Comparison of ENCODE assay signal across 9 cellular contexts in genomic region chr2:28397043-28397381, GRCh38. TPM values are rescaled to one million over a fixed set of nuclear protein-coding genes. Genes with fewer than 3 reads are reported as not detected.
DNase-seq lines count a peak whose midpoint lies in the region; ATAC-seq, FAIRE-seq and TF ChIP-seq lines count a peak whose summit lies in the region.
"Had no signal": no experiment of that assay in that cellular context is flagged by ENCODE, and none has a peak within 500 bp of the region (broad histone marks: within the 10 kb centered on the region; RNA-seq: fewer than 3 reads in every experiment).

No MANE protein-coding gene starts in this region.

- TF ChIP-seq CTCF in IMR-90 (conservative IDR thresholded peaks at IDR 0.05; ENCODE audit: low read depth, low read length): no peak
- no peak for TF ChIP-seq CTCF in adrenal gland (IDR thresholded peaks at IDR 0.05)
- no peak for TF ChIP-seq CTCF in keratinocyte (optimal IDR thresholded peaks at IDR 0.05 in 1 of 3, IDR thresholded peaks at IDR 0.05 in 1 of 3, conservative IDR thresholded peaks at IDR 0.05 in 1 of 3; ENCODE audit: extremely low read depth in 1 of 3, insufficient read depth in 2 of 3, low read length in 3 of 3)
- TF ChIP-seq CTCF in spleen (IDR thresholded peaks at IDR 0.05 in 8 of 11, conservative IDR thresholded peaks at IDR 0.05 in 3 of 11): peak in 1 of 11 experiments; percentile 6
- no peak for TF ChIP-seq CTCF in endodermal cell (conservative IDR thresholded peaks at IDR 0.05)

- H3K4me1 ChIP-seq in IMR-90 (ENCODE audit: control insufficient read depth, insufficient read depth, low read length): peaks cover 36% of the 10 kb centered on the region
- peaks cover 42 to 47% of the 10 kb centered on the region in 2 donors for H3K4me1 ChIP-seq in adrenal gland (replicated peaks in 1 of 2)
- peaks cover 41% of the 10 kb centered on the region for H3K4me1 ChIP-seq in keratinocyte (ENCODE audit: control insufficient read depth, extremely low read depth, insufficient read depth, low read length)
- peaks cover 18 to 96% (median 60%) of the 10 kb centered on the region in 6 donors for H3K4me1 ChIP-seq in spleen
- H3K4me1 ChIP-seq in endodermal cell (ENCODE audit: control insufficient read depth, insufficient read depth, low read length): peaks cover 8% of the 10 kb centered on the region

- intact Hi-C loops in IMR-90 (cut with micrococcal nuclease): loop anchor here (10.0 kb wide), 1 partner anchor 232 kb away; no protein-coding TSS in a partner anchor
- intact Hi-C loops in adrenal gland (cut with DNase I): loop anchor here (10.0 kb wide), 2 partner anchors 622 to 692 kb away; partner anchors contain the start of gene MRPL33 (in 1 of the 2)
- intact Hi-C loops in spleen (cut with DNase I; ENCODE audit: low total_unique reads): no loop called here

- no peak overlapping the region for H2AK5ac ChIP-seq in IMR-90 (ENCODE audit: low read depth, low read length)

- no peak overlapping the region for H3K27ac Mint-ChIP-seq in endodermal cell

- peak overlapping the region; percentile 44; the same call in 1 of the 2 replicates for H3K23ac ChIP-seq in IMR-90 (ENCODE audit: low read depth, low read length)

- H2BK15ac ChIP-seq in IMR-90 (ENCODE audit: low read depth, low read length): no peak overlapping the region

- H3K9me1 ChIP-seq in IMR-90 (ENCODE audit: insufficient read depth, low read length): peaks cover 23% of the 10 kb centered on the region
- H3K9me1 ChIP-seq in keratinocyte (ENCODE audit: control insufficient read depth, extremely low read depth, insufficient read depth, low read length): no peaks in the 10 kb centered on the region

- peak overlapping the region; percentile 15; the same call in 1 of the 2 replicates for H3K18ac ChIP-seq in IMR-90 (ENCODE audit: low read depth, low read length)

- H4K20me1 ChIP-seq in IMR-90 (ENCODE audit: insufficient read depth, low read length) (peaks cover 79% of the 10 kb centered on the region), keratinocyte (ENCODE audit: control insufficient read depth, extremely low read depth, insufficient read depth, low read length) (peaks cover 8% of the 10 kb centered on the region)

- H3K4me3 Mint-ChIP-seq in endodermal cell: no peak overlapping the region

- H3K36me3 ChIP-seq in IMR-90 (ENCODE audit: control insufficient read depth, insufficient read depth, low read length): peaks cover 45% of the 10 kb centered on the region
- peaks cover 0 to 15% of the 10 kb centered on the region in 2 donors for H3K36me3 ChIP-seq in adrenal gland (replicated peaks in 1 of 2)
- H3K36me3 ChIP-seq in keratinocyte (ENCODE audit: control insufficient read depth in 2 of 2, extremely low read depth in 1 of 2, insufficient read depth in 2 of 2, low read length in 2 of 2): peaks cover 5 to 35% of the 10 kb centered on the region in 2 experiments
- H3K36me3 ChIP-seq in spleen: peaks cover 0 to 46% (median 3%) of the 10 kb centered on the region in 6 donors
- no peaks in the 10 kb centered on the region for H3K36me3 ChIP-seq in endodermal cell (ENCODE audit: control insufficient read depth, insufficient read depth, low read length)
- H3K36me3 ChIP-seq: cardiac muscle cell had no signal

- H2BK120ac ChIP-seq in IMR-90 (ENCODE audit: low read depth, low read length): 0 out of 2 replicates have a peak overlapping the region, but pooled peaks have one; percentile 7

- no peaks in the 10 kb centered on the region for H3K9me3 Mint-ChIP-seq in endodermal cell

- BruUV-seq in IMR-90 (replicated peaks; lab: Mats Ljungman, UMichigan): no TSS peak

- in situ Hi-C loops in IMR-90 (cut with MboI; ENCODE audit: low sequenced_read_pairs): loop anchor here (5.0 to 10.0 kb wide), 2 partner anchors 432 to 640 kb away; no protein-coding TSS in a partner anchor

- dilution Hi-C loops in IMR-90 (cut with HindIII; ENCODE audit: low sequenced_read_pairs, unreplicated experiment) (no loop called here), keratinocyte (cut with MboI; ENCODE audit: extremely low pct_ligation_motif_present, low sequenced_read_pairs) (no loop called here)

- H2AK9ac ChIP-seq in IMR-90 (replicated peaks; ENCODE audit: low read depth, low read length, poor library complexity): no peak overlapping the region

- peak overlapping the region; percentile 39; the same call in 1 of the 2 replicates for H3K56ac ChIP-seq in IMR-90 (ENCODE audit: extremely low read depth, insufficient read depth, low read length)

- H4K5ac ChIP-seq in IMR-90 (ENCODE audit: low read depth, low read length): no peak overlapping the region

- H3K27ac ChIP-seq in IMR-90 (ENCODE audit: insufficient read depth, low read length) (peak overlapping the region; percentile 18; the same call in 1 of the 2 replicates), adrenal gland (peak overlapping the region; percentile 94 to 100 (median 98)), keratinocyte (ENCODE audit: control insufficient read depth, insufficient read depth, low read length) (peak overlapping the region; percentile 89), spleen (peak overlapping the region in 7 of 8 donors; percentile 33 to 100 (median 98)), endodermal cell (ENCODE audit: low read depth, low read length) (no peak overlapping the region)
- H3K27ac ChIP-seq: cardiac muscle cell had no signal

- CTCF ChIA-PET in IMR-90 (lab: Yijun Ruan, JAX): interaction anchor here (0.6 to 1.2 kb wide), 3 partner anchors 11 to 171 kb away, joined by 3 to 4 read pairs (median 4); no protein-coding TSS in a partner anchor

- H4K91ac ChIP-seq in IMR-90 (ENCODE audit: insufficient read depth, low read depth, low read length): no peak overlapping the region

- H3K9ac ChIP-seq in IMR-90 (ENCODE audit: low read depth, low read length): peak overlapping the region; percentile 95
- peak overlapping the region; percentile 88 for H3K9ac ChIP-seq in keratinocyte (ENCODE audit: control insufficient read depth, extremely low read depth, insufficient read depth, low read length)
- H3K9ac ChIP-seq in endodermal cell (ENCODE audit: extremely low read depth, low read length, poor library complexity, severe bottlenecking): no peak overlapping the region

- H3K4me3 ChIP-seq in IMR-90 (ENCODE audit: insufficient read depth, low read depth, low read length) (peak overlapping the region; percentile 91), adrenal gland (peak overlapping the region in 3 of 4 donors; percentile 22 to 90 (median 46)), keratinocyte (ENCODE audit: control insufficient read depth in 2 of 3, extremely low read depth in 1 of 3, insufficient read depth in 2 of 3, low read depth in 1 of 3, low read length in 3 of 3) (peak overlapping the region; percentile 20 to 94 (median 77)), spleen (peak overlapping the region in 6 of 8 donors; percentile 1 to 89 (median 66)), endodermal cell (ENCODE audit: low read length) (no peak overlapping the region)
- H3K4me3 ChIP-seq: cardiac muscle cell had no signal

- H3K4me2 ChIP-seq in IMR-90 (ENCODE audit: low read depth, low read length): peak overlapping the region; percentile 88
- peak overlapping the region; percentile 89 for H3K4me2 ChIP-seq in keratinocyte (ENCODE audit: control insufficient read depth, extremely low read depth, insufficient read depth, low read depth, low read length)

- no peak overlapping the region; a peak in 1 of 4 replicates for H4K8ac ChIP-seq in IMR-90 (ENCODE audit: low read depth in 2 of 2, low read length in 2 of 2)

- peak overlapping the region; percentile 92 for H2BK5ac ChIP-seq in IMR-90 (ENCODE audit: low read depth, low read length, poor library complexity, severe bottlenecking)

- peaks cover 0 to 40% of the 10 kb centered on the region in 2 experiments; a peak in 2 of 4 replicates for H3K79me1 ChIP-seq in IMR-90 (ENCODE audit: low read depth in 1 of 2, low read length in 2 of 2)

- H3K27me3 Mint-ChIP-seq in endodermal cell (ENCODE audit: insufficient read depth): no peaks in the 10 kb centered on the region

- no peak for FAIRE-seq in keratinocyte (lab: Jason Lieb, UNC)

- TF ChIP-seq RAD21 in IMR-90 (IDR thresholded peaks at IDR 0.05; ENCODE audit: low read length): no peak

- H3K4me1 Mint-ChIP-seq in endodermal cell: peaks cover 15% of the 10 kb centered on the region

- peak overlapping the region; percentile 18; the same call in 1 of the 2 replicates for H3K4ac ChIP-seq in IMR-90 (ENCODE audit: low read depth, low read length)

- ATAC-seq in IMR-90 (ENCODE audit: low read depth): no peak

- peaks cover 90% of the 10 kb centered on the region for H3K79me2 ChIP-seq in keratinocyte (ENCODE audit: control insufficient read depth, insufficient read depth, low read length)

- no peak for TF ChIP-seq POLR2A in IMR-90 (IDR thresholded peaks at IDR 0.05; ENCODE audit: low read depth, low read length)
- no peak for TF ChIP-seq POLR2A in adrenal gland (IDR thresholded peaks at IDR 0.05)
- TF ChIP-seq POLR2A in spleen (IDR thresholded peaks at IDR 0.05): no peak

- no CpG with 5 or more reads among the region's 2 CpGs for WGBS in IMR-90 (ENCODE audit: extremely low coverage in 2 of 2, insufficient read length in 1 of 2), 2 experiments
- WGBS in adrenal gland, 4 donors: 11 to 15% (median 13%) methylated on average over 2 of the region's 2 CpGs
- 31 to 49% (median 40%) methylated on average over 2 of the region's 2 CpGs for WGBS in spleen, 5 donors
- 0% methylated on average over 1 of the region's 2 CpGs; no CpG with 5 or more reads in 1 of the 2 experiments for WGBS in endodermal cell (ENCODE audit: insufficient coverage in 1 of 2, insufficient read length in 1 of 2), 2 experiments

- H3K9me3 ChIP-seq in IMR-90 (ENCODE audit: control insufficient read depth, insufficient read depth, low read length) (no peaks in the 10 kb centered on the region), adrenal gland (replicated peaks in 1 of 3) (no peaks in the 10 kb centered on the region), keratinocyte (ENCODE audit: control insufficient read depth, low read depth, low read length) (no peaks in the 10 kb centered on the region), spleen (no peaks in the 10 kb centered on the region), endodermal cell (ENCODE audit: control insufficient read depth, low read length) (no peaks in the 10 kb centered on the region)

- no peaks in the 10 kb centered on the region for H3K36me3 Mint-ChIP-seq in endodermal cell (ENCODE audit: low read depth)

- no peak for DNase-seq in IMR-90
- DNase-seq in adrenal gland: no peak
- no peak for DNase-seq in keratinocyte (ENCODE audit: low read depth, low spot score)
- no peak for DNase-seq in spleen
- no peak for DNase-seq in endodermal cell
- no peak for DNase-seq in central memory CD4-positive, alpha-beta T cell
- DNase-seq in NCI-H1436 treated with DMSO at 0.1 percent for 48 hours (lab: John Stamatoyannopoulos, UW): no peak
- DNase-seq: left colon had no signal

- 0 out of 2 replicates have a peak overlapping the region, but pooled peaks have one; percentile 12 for H3K14ac ChIP-seq in IMR-90 (replicated peaks; ENCODE audit: low read depth, low read length)

- no peak overlapping the region for H2BK20ac ChIP-seq in IMR-90 (ENCODE audit: low read depth, low read length)

- POLR2A ChIA-PET in IMR-90 (lab: Charles Lee; ENCODE audit: unreplicated experiment): interaction anchor here (0.6 kb wide), 1 partner anchor 501 kb away, joined by 9 read pairs; no protein-coding TSS in a partner anchor

- H3K27me3 ChIP-seq in IMR-90 (ENCODE audit: control insufficient read depth, insufficient read depth, low read length) (no peaks in the 10 kb centered on the region), adrenal gland (no peaks in the 10 kb centered on the region), keratinocyte (ENCODE audit: control insufficient read depth, extremely low read depth, insufficient read depth, low read length) (no peaks in the 10 kb centered on the region), spleen (replicated peaks in 1 of 7) (peaks cover 0 to 28% (median 0%) of the 10 kb centered on the region in 7 donors), endodermal cell (ENCODE audit: control insufficient read depth, insufficient read depth, low read length, poor library complexity, severe bottlenecking) (peaks cover 19% of the 10 kb centered on the region)

- H2AFZ ChIP-seq in IMR-90 (replicated peaks; ENCODE audit: low read length, poor library complexity): no peak overlapping the region
- no peak overlapping the region for H2AFZ ChIP-seq in keratinocyte (ENCODE audit: control insufficient read depth, low read length)

RNA-seq across cellular contexts. Expression of gene FOSL2, which starts 4.4 kb away (rescaled TPM):
- total RNA-seq in IMR-90 (2012; rRNA removed) (31.4 and 32.2 TPM in 2 replicates), adrenal gland (100 to 1,000 TPM; 392 to 760 (median 431) TPM), spleen (100 to 1,000 TPM in 3 of 7 donors, 10 to 100 TPM in 4; 53.0 to 134 (median 97.1) TPM), endodermal cell (1 to 10 TPM; 1.4 to 3.8 TPM)
- polyA plus RNA-seq in IMR-90 (2012; rRNA removed) (46.3 and 51.1 TPM in 2 replicates), adrenal gland (100 to 1,000 TPM in 1 of 3 donors, 10 to 100 TPM in 2; 83.3 to 143 (median 92.8) TPM), keratinocyte (20.4 to 32.7 TPM (median 24.1 TPM) in 3 replicates), spleen (10 to 100 TPM in 1 of 3 donors, 1 to 10 TPM in 2; 3.2 to 14.8 (median 4.7) TPM)
- 52.1 and 52.3 TPM in 2 replicates for polyA plus RNA-seq in IMR-90 (2012; cell fraction: cytosol; rRNA removed)
- 91.1 and 119 TPM in 2 replicates for polyA plus RNA-seq in IMR-90 (2012; cell fraction: nucleus; rRNA removed; ENCODE audit: low replicate concordance)
- 34.5 TPM for polyA plus RNA-seq in keratinocyte (2011; ENCODE audit: low read depth)
- polyA plus RNA-seq in keratinocyte (2011; cell fraction: cytosol; rRNA removed): 20.3 and 23.5 TPM in 2 replicates
- polyA plus RNA-seq in keratinocyte (2011; cell fraction: nucleus; rRNA removed): 65.4 and 67.8 TPM in 2 replicates
- polyA plus RNA-seq in keratinocyte (2012; ENCODE audit: low replicate concordance): 24.4 and 59.1 TPM in 2 replicates
- 40.4 to 67.6 TPM (median 60.8 TPM) in 3 replicates for polyA minus RNA-seq in keratinocyte
- 47.8 TPM for polyA minus RNA-seq in keratinocyte (2011; cell fraction: cytosol; rRNA and poly(A)+ RNA removed)
- polyA minus RNA-seq in keratinocyte (2011; cell fraction: nucleus; rRNA and poly(A)+ RNA removed): 63.4 and 86.1 TPM in 2 replicates
- polyA plus RNA-seq in endodermal cell (2013, experiment 1 of 2): 2.7 TPM
- 2.6 TPM for polyA plus RNA-seq in endodermal cell (2013, experiment 2 of 2)
